1 cellular context compared by ENCODE assay signal in the genomic region with DNA sequence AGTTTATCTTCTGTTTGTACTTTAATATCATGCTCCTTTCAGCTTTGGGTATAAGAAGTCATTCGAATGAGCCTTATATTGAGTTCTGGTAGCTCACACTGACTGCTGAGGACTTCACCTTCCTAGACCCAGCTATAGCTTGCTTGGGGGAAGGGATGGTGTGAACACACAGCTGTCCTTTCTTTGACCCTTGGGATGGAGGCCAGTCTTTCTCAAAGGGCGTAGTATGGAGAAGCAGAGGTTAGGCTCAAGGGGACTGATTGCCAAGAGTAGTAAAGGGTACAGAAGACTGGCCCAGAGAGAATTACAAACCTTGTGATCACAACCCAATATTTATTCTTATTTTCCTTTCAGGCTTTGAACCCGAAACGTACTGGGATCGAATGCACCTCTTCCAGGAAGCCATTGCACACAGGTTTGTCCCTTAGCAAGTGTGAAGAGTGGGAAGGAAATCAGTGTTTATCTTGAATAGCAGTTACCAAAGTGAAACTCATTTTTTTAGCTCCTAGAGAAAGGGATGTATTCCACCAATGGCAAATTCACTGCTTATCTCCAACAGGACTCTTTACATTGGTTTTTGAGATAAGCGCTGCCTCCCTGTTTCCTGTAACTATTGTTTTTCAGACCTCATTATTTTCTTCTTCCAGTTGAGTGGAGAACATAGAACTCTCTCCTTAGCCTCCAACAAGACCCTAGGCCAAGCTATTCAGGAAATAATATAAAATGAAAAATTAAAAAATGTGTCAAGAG.
TF ChIP-seq lines count a peak whose summit lies in the region.

No MANE protein-coding gene starts in this region.

TF ChIP-seq in HEK293, 187 proteins besides CTCF, POLR2A, EP300 and RAD21 (continued from another document):
- TF ChIP-seq ZNF488 (tag by site-specific recombination; IDR thresholded peaks at IDR 0.05) (no peak), ZNF404 (tag by site-specific recombination; IDR thresholded peaks at IDR 0.05) (no peak), KLF9 (tag by site-specific recombination; IDR thresholded peaks at IDR 0.05; ENCODE audit: low read depth) (no peak), ZNF707 (tag by site-specific recombination; IDR thresholded peaks at IDR 0.05) (no peak), ZNF664 (tag by site-specific recombination; IDR thresholded peaks at IDR 0.05) (no peak), ZNF157 (tag by site-specific recombination; IDR thresholded peaks at IDR 0.05) (no peak), ZNF184 (tag by site-specific recombination; IDR thresholded peaks at IDR 0.05) (no peak), ZNF548 (tag by site-specific recombination; IDR thresholded peaks at IDR 0.05) (no peak), ZNF473 (tag by site-specific recombination; IDR thresholded peaks at IDR 0.05) (no peak), ZNF266 (tag by site-specific recombination; IDR thresholded peaks at IDR 0.05; ENCODE audit: low read depth) (no peak), TCF7L2 (IDR thresholded peaks at IDR 0.05; ENCODE audit: borderline replicate concordance, low read depth, low read length) (no peak)
- TF ChIP-seq, protein P1, sequence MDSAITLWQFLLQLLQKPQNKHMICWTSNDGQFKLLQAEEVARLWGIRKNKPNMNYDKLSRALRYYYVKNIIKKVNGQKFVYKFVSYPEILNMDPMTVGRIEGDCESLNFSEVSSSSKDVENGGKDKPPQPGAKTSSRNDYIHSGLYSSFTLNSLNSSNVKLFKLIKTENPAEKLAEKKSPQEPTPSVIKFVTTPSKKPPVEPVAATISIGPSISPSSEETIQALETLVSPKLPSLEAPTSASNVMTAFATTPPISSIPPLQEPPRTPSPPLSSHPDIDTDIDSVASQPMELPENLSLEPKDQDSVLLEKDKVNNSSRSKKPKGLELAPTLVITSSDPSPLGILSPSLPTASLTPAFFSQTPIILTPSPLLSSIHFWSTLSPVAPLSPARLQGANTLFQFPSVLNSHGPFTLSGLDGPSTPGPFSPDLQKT (IDR thresholded peaks at IDR 0.05; ENCODE audit: borderline replicate concordance, low read depth, low read length) = no peak
